In genomic region chr3:184186902-184187207, GRCh38 we compare ENCODE assay signal across 1 cellular context.
TF ChIP-seq lines count a peak whose summit lies in the region.

No MANE protein-coding gene starts in this region.

TF ChIP-seq in HCT116, 20 proteins besides CTCF, POLR2A, EP300 and RAD21 (continued from another document):
- TF ChIP-seq REST (IDR thresholded peaks at IDR 0.05; ENCODE audit: low read depth): no peak
- no peak for TF ChIP-seq YY1 (IDR thresholded peaks at IDR 0.05; ENCODE audit: extremely low read depth, insufficient replicate concordance, low read depth, low read length)
- TF ChIP-seq FOSL1 (IDR thresholded peaks at IDR 0.05; ENCODE audit: low read depth): no peak
- no peak for TF ChIP-seq TCF7L2 (IDR thresholded peaks at IDR 0.05; ENCODE audit: borderline replicate concordance, extremely low read depth, insufficient read depth, insufficient read length)
- TF ChIP-seq MAX (IDR thresholded peaks at IDR 0.05): no peak
- no peak for TF ChIP-seq ATF3 (IDR thresholded peaks at IDR 0.05)
- TF ChIP-seq ZNF274 (IDR thresholded peaks at IDR 0.05; ENCODE audit: low read depth, low read length): no peak
- TF ChIP-seq SRF (IDR thresholded peaks at IDR 0.05; ENCODE audit: low read depth): no peak
- no peak for TF ChIP-seq SP1 (IDR thresholded peaks at IDR 0.05; ENCODE audit: low read depth)
- TF ChIP-seq ELF1 (IDR thresholded peaks at IDR 0.05; ENCODE audit: borderline replicate concordance, low read depth): no peak
- no peak for TF ChIP-seq CBX3 (IDR thresholded peaks at IDR 0.05; ENCODE audit: low read depth)
- TF ChIP-seq JUND (IDR thresholded peaks at IDR 0.05): no peak
- no peak for TF ChIP-seq EZH2phosphoT487 (IDR thresholded peaks at IDR 0.05; ENCODE audit: borderline replicate concordance)
- no peak for TF ChIP-seq CEBPB (IDR thresholded peaks at IDR 0.05; ENCODE audit: low read depth)
- no peak for TF ChIP-seq SIN3A (IDR thresholded peaks at IDR 0.05; ENCODE audit: low read depth)
- no peak for TF ChIP-seq EGR1 (IDR thresholded peaks at IDR 0.05; ENCODE audit: low read depth)
- TF ChIP-seq POLR2AphosphoS5 (IDR thresholded peaks at IDR 0.05; ENCODE audit: low read depth, low read length): no peak
